1 cellular context compared by ENCODE assay signal in genomic region chr20:846894-847278, GRCh38.
A peak's percentile ranks its signal among the peaks of the same experiment; 100 is the strongest.
TF ChIP-seq lines count a peak whose summit lies in the region.

No MANE protein-coding gene starts in this region.

TF ChIP-seq in GM12878, 131 proteins besides CTCF, POLR2A, EP300 and RAD21 (continued from another document):
- TF ChIP-seq E2F4 (IDR thresholded peaks at IDR 0.05; ENCODE audit: low read depth, low read length) (no peak), SP1 (IDR thresholded peaks at IDR 0.05; ENCODE audit: low read depth, low read length) (peak; percentile 48), NBN (IDR thresholded peaks at IDR 0.05) (no peak), CUX1 (IDR thresholded peaks at IDR 0.05; ENCODE audit: insufficient replicate concordance, low read depth, low read length) (no peak), MEF2A (IDR thresholded peaks at IDR 0.05; ENCODE audit: insufficient read depth, low read depth, low read length) (0 out of 2 replicates have a peak, but pooled peaks have one; percentile 27), RUNX3 (IDR thresholded peaks at IDR 0.05; ENCODE audit: low read length) (peak; percentile 15; the same call in 1 of the 2 replicates), RCOR1 (conservative IDR thresholded peaks at IDR 0.05; ENCODE audit: low read depth, low read length) (no peak), ZNF24 (IDR thresholded peaks at IDR 0.05) (no peak), ATF2 (IDR thresholded peaks at IDR 0.05; ENCODE audit: low read length) (no peak), ZBTB11 (CRISPR knock-in tag; IDR thresholded peaks at IDR 0.05) (no peak), POLR2AphosphoS5 (IDR thresholded peaks at IDR 0.05; ENCODE audit: low read length) (no peak), IRF4 (IDR thresholded peaks at IDR 0.05; ENCODE audit: low read depth, low read length) (no peak), ZBTB40 (IDR thresholded peaks at IDR 0.05; ENCODE audit: borderline replicate concordance) (no peak), TCF3 (IDR thresholded peaks at IDR 0.05; ENCODE audit: borderline replicate concordance, insufficient read depth, low read depth, low read length) (peak; percentile 20; the same call in 1 of the 2 replicates), PAX8 (IDR thresholded peaks at IDR 0.05) (no peak), SMAD5 (IDR thresholded peaks at IDR 0.05; ENCODE audit: low read depth) (no peak), MTA2 (IDR thresholded peaks at IDR 0.05; ENCODE audit: low read depth) (no peak), IRF3 (IDR thresholded peaks at IDR 0.05) (no peak), TBL1XR1 (IDR thresholded peaks at IDR 0.05; ENCODE audit: low read depth, low read length) (no peak), WRNIP1 (IDR thresholded peaks at IDR 0.05; ENCODE audit: borderline replicate concordance, low read depth, low read length) (no peak), NR2C1 (IDR thresholded peaks at IDR 0.05) (no peak), MTA3 (IDR thresholded peaks at IDR 0.05; ENCODE audit: borderline replicate concordance, low read length) (no peak), YBX1 (IDR thresholded peaks at IDR 0.05) (no peak), CBFB (IDR thresholded peaks at IDR 0.05; ENCODE audit: low read depth) (no peak), RB1 (IDR thresholded peaks at IDR 0.05; ENCODE audit: borderline replicate concordance) (no peak), ETV6 (conservative IDR thresholded peaks at IDR 0.05 in 1 of 2, IDR thresholded peaks at IDR 0.05 in 1 of 2; ENCODE audit: borderline replicate concordance in 1 of 2, low read depth in 1 of 2) (no peak)
